In the genomic region with DNA sequence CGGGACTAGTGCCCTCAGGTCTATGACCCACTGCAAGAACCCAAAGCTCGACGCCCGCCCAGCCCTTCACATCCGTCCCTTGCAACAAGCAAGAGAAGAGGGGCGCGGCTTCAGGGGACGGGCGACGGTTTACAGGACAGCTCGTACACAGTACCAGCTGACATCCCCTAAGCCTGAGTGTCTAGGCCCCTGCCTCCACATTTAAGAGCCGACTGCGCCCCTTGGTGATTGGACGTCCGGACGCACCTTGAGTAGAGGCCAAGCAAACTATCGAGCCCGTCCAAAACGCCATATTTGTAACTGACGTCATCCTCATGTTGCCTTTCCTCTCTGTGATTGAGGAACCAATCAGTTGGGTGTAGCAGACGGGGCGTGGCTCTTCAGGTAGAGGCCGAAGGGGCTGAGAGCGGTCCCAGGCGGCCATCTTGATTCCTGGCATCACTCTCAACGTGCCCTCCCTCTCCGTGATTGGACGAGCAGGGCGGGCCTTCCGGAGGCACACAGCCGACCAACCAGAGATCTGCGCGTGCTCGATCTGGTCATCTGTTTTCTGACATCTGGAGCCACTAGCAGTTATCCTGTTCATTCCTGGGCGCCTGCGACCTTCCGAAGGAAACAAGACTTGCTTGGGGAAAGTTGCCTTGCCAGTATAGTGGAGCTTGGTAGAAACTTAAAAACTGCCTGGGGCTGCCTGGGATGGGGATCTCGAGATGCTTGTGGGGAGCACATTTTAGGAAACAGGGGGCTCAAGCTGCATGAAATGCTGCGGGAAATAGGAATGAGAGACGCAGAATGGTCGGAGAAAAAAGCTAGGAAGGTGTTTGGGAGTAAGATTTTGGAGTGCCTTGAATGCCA, we compare ENCODE assay signal across 8 cellular contexts. TPM values are rescaled to one million over a fixed set of nuclear protein-coding genes. Genes with fewer than 3 reads are reported as not detected.
DNase-seq lines count a peak whose midpoint lies in the region; ATAC-seq and TF ChIP-seq lines count a peak whose summit lies in the region.

No MANE protein-coding gene starts in this region.

- H3K9me3 ChIP-seq in mucosa of stomach (ENCODE audit: control insufficient read depth, low read length): no peaks in the 10 kb centered on the region

- ATAC-seq in GM21737 (IDR thresholded peaks at IDR 0.05; ENCODE audit: unreplicated experiment) (peak; percentile 96), esophagus mucosa (peak; percentile 98)

- H3K27me3 ChIP-seq in mucosa of stomach (ENCODE audit: control insufficient read depth, insufficient read depth, low read length): no peaks in the 10 kb centered on the region

- H3K4me1 ChIP-seq in mucosa of stomach (ENCODE audit: control insufficient read depth, insufficient read depth, low read length): peaks cover 11% of the 10 kb centered on the region

- H3K36me3 ChIP-seq in mucosa of stomach (ENCODE audit: control insufficient read depth, insufficient read depth, low read length): no peaks in the 10 kb centered on the region

- peak overlapping the region; percentile 83 for H3K4me3 ChIP-seq in mucosa of stomach (ENCODE audit: low read length)

- peak overlapping the region; percentile 91 for H3K9ac ChIP-seq in mucosa of stomach (ENCODE audit: low read length)

- DNase-seq in DMS79 (lab: John Stamatoyannopoulos, UW) (peak; percentile 95), KG1 (lab: John Stamatoyannopoulos, UW) (peak; percentile 90)
- peak; percentile 93 to 96 for DNase-seq in activated T-cell treated with anti-CD3 and anti-CD28 coated beads, Interleukin-2, amount 50 U/mL, for 48 hours
- peak; percentile 94 for DNase-seq in stimulated activated CD8-positive, alpha-beta memory T cell treated with anti-CD3 and anti-CD28 coated beads, Interleukin-4, amount 100 ng/mL, for 48 hours

TF ChIP-seq in PFSK-1, 5 proteins besides CTCF, POLR2A, EP300 and RAD21:
- TF ChIP-seq REST (IDR thresholded peaks at IDR 0.05; ENCODE audit: insufficient read depth in 1 of 2, low read depth in 2 of 2, low read length in 2 of 2): no peak
- TF ChIP-seq POLR2AphosphoS5 (IDR thresholded peaks at IDR 0.05; ENCODE audit: low read depth, low read length): peak; percentile 80
- TF ChIP-seq TAF1 (IDR thresholded peaks at IDR 0.05; ENCODE audit: borderline replicate concordance, insufficient read depth, low read length): peak; percentile 78
- TF ChIP-seq SIN3A (IDR thresholded peaks at IDR 0.05; ENCODE audit: borderline replicate concordance, insufficient read depth, low read length): peak; percentile 59; the same call in 1 of the 2 replicates
- peak; percentile 57 for TF ChIP-seq FOXP2 (optimal IDR thresholded peaks at IDR 0.05; ENCODE audit: borderline replicate concordance, extremely low read depth, extremely low read length, insufficient read depth)

RNA-seq across cellular contexts. Expression of gene RPL14, which starts 4.0 kb away (rescaled TPM):
- polyA plus RNA-seq in PFSK-1 (2012; ENCODE audit: insufficient read length, low read depth): 1,386 TPM
- 1,667 TPM for total RNA-seq in esophagus mucosa

RNA-seq across cellular contexts. Expression of gene ZNF619, which starts 23.8 kb away (rescaled TPM):
- polyA plus RNA-seq in PFSK-1 (2012; ENCODE audit: insufficient read length, low read depth): 0.68 TPM
- total RNA-seq in esophagus mucosa: 3.6 TPM

RNA-seq across cellular contexts. Expression of gene ZNF620, which starts 52.7 kb away (rescaled TPM):
- polyA plus RNA-seq in PFSK-1 (2012; ENCODE audit: insufficient read length, low read depth): 0.54 TPM
- 0.56 TPM for total RNA-seq in esophagus mucosa

Comparison
In these comparisons a context has a peak if more than half of its experiments do, and no peak if none do; other contexts are left out.
1. Peak in every context shown above with its lines: DNase-seq, ATAC-seq and H3K4me3 ChIP-seq.